ENCODE assay signal across 17 cellular contexts in the genomic region with DNA sequence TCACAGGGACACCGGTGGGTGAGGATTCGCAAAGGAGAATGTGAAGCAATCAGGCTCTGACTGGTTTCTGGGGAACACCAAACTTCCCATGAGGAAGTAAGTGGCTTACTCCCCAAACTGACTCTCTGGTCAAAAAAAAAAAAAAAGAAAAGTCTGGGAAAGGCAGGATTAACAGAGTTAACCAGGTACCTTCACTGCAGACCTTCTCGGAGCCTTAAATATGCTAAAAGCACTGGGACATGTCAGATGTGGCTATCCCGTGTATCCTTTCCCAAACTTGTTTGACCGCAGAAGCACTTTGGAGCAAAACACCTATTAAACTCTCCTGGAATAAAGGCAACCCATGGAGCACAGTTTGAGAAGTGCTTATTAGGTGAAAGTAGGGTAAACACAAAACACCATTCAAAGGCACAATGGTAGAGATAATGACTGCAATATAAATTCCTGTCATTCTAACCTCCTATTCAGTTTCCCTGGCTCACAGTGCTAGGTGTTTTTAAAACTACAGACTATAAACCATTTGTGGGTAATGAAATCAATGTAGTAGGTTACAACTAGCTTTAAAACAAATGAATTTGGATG. TPM values are rescaled to one million over a fixed set of nuclear protein-coding genes. Genes with fewer than 3 reads are reported as not detected.
DNase-seq lines count a peak whose midpoint lies in the region; ATAC-seq, FAIRE-seq and TF ChIP-seq lines count a peak whose summit lies in the region.
"Had no signal": no experiment of that assay in that cellular context is flagged by ENCODE, and none has a peak within 500 bp of the region (broad histone marks: within the 10 kb centered on the region; RNA-seq: fewer than 3 reads in every experiment).

No MANE protein-coding gene starts in this region.

- POLR2A ChIA-PET in HCT116 (lab: Charles Lee) (no interaction called here), H1 (lab: Charles Lee; ENCODE audit: partially characterized antibody) (interaction anchor here (0.9 to 1.3 kb wide), 2 partner anchors 10 to 11 kb away, joined by 3 to 4 read pairs; no protein-coding TSS in a partner anchor)

- peaks cover 27% of the 10 kb centered on the region for H3K27me3 ChIP-seq in BLaER1
- 0 out of 2 replicates have a peak, but pooled peaks cover 5% of the 10 kb centered on the region for H3K27me3 ChIP-seq in HCT116 (ENCODE audit: insufficient read depth, low read length)
- H3K27me3 ChIP-seq in H1 (replicated peaks in 1 of 4; ENCODE audit: control insufficient read depth in 3 of 4, extremely low read depth in 1 of 4, insufficient read depth in 3 of 4, low read length in 3 of 4), result peaks cover 37 to 73% (median 57%) of the 10 kb centered on the region in 4 experiments
- H3K27me3 ChIP-seq in mammary epithelial cell (ENCODE audit: insufficient read depth, low read length), result no peaks in the 10 kb centered on the region
- H3K27me3 ChIP-seq: SJCRH30 had no signal

- 0 out of 2 replicates have a peak, but pooled peaks have one; percentile 5 for ATAC-seq in HCT116
- ATAC-seq in GM18873 (IDR thresholded peaks at IDR 0.05; ENCODE audit: low FRiP score, unreplicated experiment), result no peak
- ATAC-seq: T-helper 17 cell had no signal

- CTCF ChIA-PET in HCT116 (lab: Charles Lee) (interaction anchor here (0.8 to 1.1 kb wide), 2 partner anchors 45 to 279 kb away, joined by 3 to 4 read pairs; no protein-coding TSS in a partner anchor), H1 (lab: Charles Lee; ENCODE audit: partially characterized antibody) (interaction anchor here (0.8 to 5.0 kb wide), 11 partner anchors 10 to 279 kb away, joined by 3 to 39 read pairs (median 6); a partner anchor contains a TSS), mammary epithelial cell (lab: Charles Lee; ENCODE audit: low non-redundant PET) (interaction anchor here (0.6 kb wide), 1 partner anchor 62 kb away, joined by 3 read pairs; no protein-coding TSS in a partner anchor)

- H2BK20ac ChIP-seq in H1 (ENCODE audit: low read length), result no peak overlapping the region

- no peaks in the 10 kb centered on the region for H3K9me3 Mint-ChIP-seq in glutamatergic neuron (ENCODE audit: unreplicated experiment)
- H3K9me3 Mint-ChIP-seq: CD4-positive, alpha-beta T cell had no signal

- BruUV-seq in HCT116 (replicated peaks; lab: Mats Ljungman, UMichigan), result no TSS peak
- BruUV-seq in mammary epithelial cell (replicated peaks; lab: Mats Ljungman, UMichigan), result no TSS peak

- H3K14ac ChIP-seq in H1 (ENCODE audit: insufficient read length), result no peak overlapping the region

- H3K79me2 ChIP-seq in HCT116 (ENCODE audit: insufficient read depth, low read length) (no peaks in the 10 kb centered on the region), H1 (ENCODE audit: control insufficient read depth in 1 of 2, insufficient read depth in 2 of 2, low read length in 2 of 2) (no peaks in the 10 kb centered on the region), mammary epithelial cell (ENCODE audit: insufficient read depth, low read length) (no peaks in the 10 kb centered on the region)

- no peak overlapping the region; the same call in 1 of the 2 replicates for H3K18ac ChIP-seq in H1 (ENCODE audit: extremely low read depth, low read length)

- H3K4me1 ChIP-seq in BLaER1 (peaks cover 17% of the 10 kb centered on the region), HCT116 (ENCODE audit: control insufficient read depth in 1 of 2, insufficient read depth in 2 of 2, low read length in 2 of 2) (peaks cover 0 to 5% of the 10 kb centered on the region in 2 experiments; a peak in 2 of 4 replicates), H1 (replicated peaks in 1 of 4; ENCODE audit: control insufficient read depth in 3 of 4, insufficient read depth in 4 of 4, low read length in 3 of 4) (peaks cover 2 to 13% (median 6%) of the 10 kb centered on the region in 4 experiments), mammary epithelial cell (ENCODE audit: insufficient read depth, low read length) (no peaks in the 10 kb centered on the region)

- DNase-seq in HCT116 (ENCODE audit: low read depth, low spot score) (no peak), NCI-H2227 treated with DMSO at 0.1 percent for 48 hours (lab: John Stamatoyannopoulos, UW) (peak; percentile 32), H1 (ENCODE audit: low read depth in 1 of 2, low spot score in 2 of 2) (no peak), AML-193 (lab: John Stamatoyannopoulos, UW) (no peak), mammary epithelial cell (no peak), glutamatergic neuron (no peak)
- DNase-seq: activated CD4-positive, alpha-beta T cell treated with anti-CD3 and anti-CD28 coated beads, Interleukin-2, amount 50 U/mL, for 4 hours; activated T-cell treated with anti-CD3 and anti-CD28 coated beads for 4 hours; CD4-positive, alpha-beta T cell; central memory CD4-positive, alpha-beta T cell; esophagus squamous epithelium; left ventricle myocardium inferior; SJCRH30; T-helper 17 cell had no signal

- H4K20me1 ChIP-seq in BLaER1 (peaks cover 11% of the 10 kb centered on the region), HCT116 (ENCODE audit: insufficient read depth) (no peaks in the 10 kb centered on the region; the same call in 1 of the 2 replicates), H1 (replicated peaks in 1 of 2; ENCODE audit: control insufficient read depth in 1 of 2, insufficient read depth in 2 of 2, low read length in 2 of 2) (peaks cover 0 to 18% of the 10 kb centered on the region in 2 experiments), mammary epithelial cell (ENCODE audit: insufficient read depth, low read length) (no peaks in the 10 kb centered on the region)

- dilution Hi-C loops in mammary epithelial cell (cut with HindIII; ENCODE audit: low sequenced_read_pairs), result loop anchor here (5.0 kb wide), 1 partner anchor 34 kb away; no protein-coding TSS in a partner anchor

- no peak overlapping the region for H2BK5ac ChIP-seq in H1 (ENCODE audit: low read depth, low read length)

- H3K4me2 ChIP-seq in BLaER1, result peak overlapping the region; percentile 45
- no peak overlapping the region for H3K4me2 ChIP-seq in HCT116 (ENCODE audit: low read length)
- peak overlapping the region in 1 of 2 experiments; percentile 25; a peak in 2 of 4 replicates for H3K4me2 ChIP-seq in H1 (ENCODE audit: insufficient read depth in 1 of 2, low read depth in 2 of 2, low read length in 2 of 2)
- no peak overlapping the region for H3K4me2 ChIP-seq in mammary epithelial cell (ENCODE audit: insufficient read depth, low read depth, low read length)

- H3K4me1 Mint-ChIP-seq in glutamatergic neuron (ENCODE audit: low read depth, unreplicated experiment), result peaks cover 6% of the 10 kb centered on the region

- TF ChIP-seq POLR2A in HCT116 (IDR thresholded peaks at IDR 0.05; ENCODE audit: borderline replicate concordance, extremely low read depth, insufficient read depth, insufficient read length), result no peak
- no peak for TF ChIP-seq POLR2A in H1 (IDR thresholded peaks at IDR 0.05; ENCODE audit: control extremely low read depth in 1 of 2, low read depth in 2 of 2, low read length in 2 of 2)

- H3K4ac ChIP-seq in H1 (replicated peaks; ENCODE audit: insufficient read length, low read depth, low read length), result no peak overlapping the region

- RAD21 ChIA-PET in HCT116 (lab: Charles Lee; ENCODE audit: low non-redundant PET in 1 of 2, low total read pairs in 2 of 2, uncharacterized antibody in 2 of 2, unreplicated experiment in 2 of 2), result no interaction called here

- no peak overlapping the region for H3K23ac ChIP-seq in H1 (ENCODE audit: insufficient read length)

- no peak overlapping the region for H4K8ac ChIP-seq in H1 (ENCODE audit: extremely low read depth, insufficient read depth, low read length)

- no peaks in the 10 kb centered on the region for H3K36me3 Mint-ChIP-seq in glutamatergic neuron (ENCODE audit: unreplicated experiment)

- TF ChIP-seq EP300 in H1 (IDR thresholded peaks at IDR 0.05; ENCODE audit: borderline replicate concordance in 1 of 2, low read depth in 2 of 2, low read length in 2 of 2), result 0 out of 3 replicates have a peak, but pooled peaks of 1 of the 2 experiments have one; percentile 27

- 55% methylated on average over 5 of the region's 5 CpGs; no CpG with 5 or more reads in 1 of the 2 experiments for WGBS in H1 (ENCODE audit: extremely low coverage in 1 of 2, insufficient coverage in 1 of 2, insufficient read length in 1 of 2, insufficient replicate concordance in 2 of 2, low coverage in 1 of 2, low lambda C conversion rate in 2 of 2, missing lambda C conversion rate in 1 of 2), 2 experiments
- 87% methylated on average over 5 of the region's 5 CpGs for WGBS in mammary epithelial cell (ENCODE audit: low coverage, missing lambda C conversion rate)

- H3K27ac ChIP-seq in BLaER1 (no peak overlapping the region), HCT116 (ENCODE audit: low read depth, low read length) (no peak overlapping the region), H1 (ENCODE audit: low read depth, low read length) (no peak overlapping the region), mammary epithelial cell (ENCODE audit: insufficient read depth, low read depth, low read length) (no peak overlapping the region)
- H3K27ac ChIP-seq: esophagus squamous epithelium, left ventricle myocardium inferior, SJCRH30, VCaP had no signal

- no peaks in the 10 kb centered on the region for H3K9me3 ChIP-seq in BLaER1
- no peaks in the 10 kb centered on the region for H3K9me3 ChIP-seq in HCT116 (ENCODE audit: control insufficient read depth in 1 of 2, insufficient read depth in 1 of 2, low read depth in 1 of 2, low read length in 2 of 2)
- no peaks in the 10 kb centered on the region for H3K9me3 ChIP-seq in H1 (ENCODE audit: insufficient read depth in 2 of 2, low read depth in 1 of 2, low read length in 1 of 2)
- H3K9me3 ChIP-seq in mammary epithelial cell (replicated peaks; ENCODE audit: insufficient read depth, low read length), result no peaks in the 10 kb centered on the region
- H3K9me3 ChIP-seq: esophagus squamous epithelium, left ventricle myocardium inferior, SJCRH30 had no signal

- H3K56ac ChIP-seq in H1 (replicated peaks; ENCODE audit: insufficient read length, low read depth, low read length), result no peak overlapping the region

- intact Hi-C loops in HCT116 (cut with micrococcal nuclease), result no loop called here
- intact Hi-C loops in mammary epithelial cell (cut with micrococcal nuclease), result no loop called here

- H2BK12ac ChIP-seq in H1 (ENCODE audit: low read depth, low read length), result peak overlapping the region; percentile 55; the same call in 1 of the 2 replicates

- H2AFZ ChIP-seq in HCT116 (ENCODE audit: low read depth, low read length, poor library complexity, severe bottlenecking) (peak overlapping the region; percentile 11), H1 (ENCODE audit: low read length) (no peak overlapping the region), mammary epithelial cell (ENCODE audit: low read depth, low read length) (no peak overlapping the region)

- H3K27me3 Mint-ChIP-seq in glutamatergic neuron (ENCODE audit: unreplicated experiment), result peaks cover 5% of the 10 kb centered on the region

- H3K36me3 ChIP-seq in BLaER1, result no peaks in the 10 kb centered on the region
- H3K36me3 ChIP-seq in HCT116 (ENCODE audit: control insufficient read depth in 1 of 2, insufficient read depth in 2 of 2, low read length in 2 of 2), result no peaks in the 10 kb centered on the region
- no peaks in the 10 kb centered on the region for H3K36me3 ChIP-seq in H1 (ENCODE audit: control insufficient read depth in 2 of 4, insufficient read depth in 4 of 4, low read length in 3 of 4)
- H3K36me3 ChIP-seq in mammary epithelial cell (ENCODE audit: insufficient read depth, low read length), result no peaks in the 10 kb centered on the region
- H3K36me3 ChIP-seq: esophagus squamous epithelium, left ventricle myocardium inferior, SJCRH30 had no signal

- no peaks in the 10 kb centered on the region for H3K23me2 ChIP-seq in H1 (ENCODE audit: low read depth, low read length)

- H3K27ac Mint-ChIP-seq in glutamatergic neuron (ENCODE audit: unreplicated experiment), result no peak overlapping the region
- H3K27ac Mint-ChIP-seq: CD4-positive, alpha-beta T cell; T-helper 17 cell had no signal

- H2AK5ac ChIP-seq in H1 (ENCODE audit: low read depth, low read length), result no peak overlapping the region; the same call in 1 of the 2 replicates

- peak; percentile 60 for FAIRE-seq in H1 (lab: Jason Lieb, UNC)

- H2BK120ac ChIP-seq in H1 (replicated peaks; ENCODE audit: low read depth, low read length), result no peak overlapping the region

- no peak overlapping the region for H3K4me3 ChIP-seq in BLaER1
- no peak overlapping the region for H3K4me3 ChIP-seq in HCT116 (replicated peaks in 1 of 2; ENCODE audit: low read depth in 1 of 2, low read length in 2 of 2)
- no peak overlapping the region for H3K4me3 ChIP-seq in H1 (ENCODE audit: extremely low read depth in 1 of 4, insufficient read depth in 2 of 4, low read depth in 3 of 4, low read length in 4 of 4)
- no peak overlapping the region for H3K4me3 ChIP-seq in mammary epithelial cell (replicated peaks in 1 of 3; ENCODE audit: insufficient read depth in 1 of 3, low read depth in 2 of 3, low read length in 3 of 3)
- H3K4me3 ChIP-seq: esophagus squamous epithelium, left ventricle myocardium inferior, SJCRH30 had no signal

- no peak overlapping the region; the same call in 1 of the 2 replicates for H2BK15ac ChIP-seq in H1 (ENCODE audit: low read length)

- no peaks in the 10 kb centered on the region for H3K79me1 ChIP-seq in H1 (ENCODE audit: low read depth, low read length)

- H4K5ac ChIP-seq in H1 (ENCODE audit: insufficient read length, low read depth, low read length), result no peak overlapping the region

- no peak overlapping the region for H3K9ac ChIP-seq in BLaER1
- no peak overlapping the region for H3K9ac ChIP-seq in HCT116 (ENCODE audit: low read length)
- H3K9ac ChIP-seq in H1 (replicated peaks in 1 of 4; ENCODE audit: extremely low read depth in 1 of 4, low read depth in 3 of 4, low read length in 3 of 4), result no peak overlapping the region
- no peak overlapping the region for H3K9ac ChIP-seq in mammary epithelial cell (ENCODE audit: insufficient read depth, low read length)

- no peak overlapping the region for H3K4me3 Mint-ChIP-seq in glutamatergic neuron (ENCODE audit: unreplicated experiment)
- H3K4me3 Mint-ChIP-seq: CD4-positive, alpha-beta T cell; T-helper 17 cell had no signal

- TF ChIP-seq RAD21 in HCT116 (IDR thresholded peaks at IDR 0.05; ENCODE audit: low read depth), result no peak
- TF ChIP-seq RAD21 in H1 (IDR thresholded peaks at IDR 0.05 in 1 of 2, conservative IDR thresholded peaks at IDR 0.05 in 1 of 2; ENCODE audit: low read depth in 2 of 2, low read length in 2 of 2), result no peak

- H3K9me2 ChIP-seq in HCT116 (ENCODE audit: insufficient read depth), result no peaks in the 10 kb centered on the region

- no peak overlapping the region for H4K91ac ChIP-seq in H1 (replicated peaks; ENCODE audit: insufficient read length, low read length)

- TF ChIP-seq CTCF in HCT116 (IDR thresholded peaks at IDR 0.05 in 2 of 3, conservative IDR thresholded peaks at IDR 0.05 in 1 of 3; ENCODE audit: borderline replicate concordance in 1 of 3, insufficient read depth in 1 of 3, low read depth in 2 of 3, low read length in 2 of 3) (no peak), H1 (IDR thresholded peaks at IDR 0.05; ENCODE audit: control extremely low read depth in 1 of 3, insufficient read depth in 1 of 3, low read depth in 1 of 3, low read length in 3 of 3) (no peak), mammary epithelial cell (conservative IDR thresholded peaks at IDR 0.05 in 1 of 2, IDR thresholded peaks at IDR 0.05 in 1 of 2; ENCODE audit: extremely low read depth in 1 of 2, insufficient read depth in 1 of 2, low read depth in 1 of 2, low read length in 2 of 2) (no peak), glutamatergic neuron (IDR thresholded peaks at IDR 0.05; ENCODE audit: partially characterized antibody, unreplicated experiment) (no peak)

- in situ Hi-C loops in mammary epithelial cell (cut with MboI; ENCODE audit: low sequenced_read_pairs in 2 of 2), result no loop called here

RNA-seq across cellular contexts. Expression of a gene that starts 44.1 kb away (rescaled TPM):
- total RNA-seq in HCT116 (2021; ENCODE audit: unreplicated experiment), result 57.0 TPM
- polyA plus RNA-seq in HCT116 (2012), result 69.8 and 71.3 TPM in 2 replicates
- total RNA-seq in H1 (2021; fragmentation: NEBNext Ultra II Directional; extraction: Animal tissue kit (Norgen Biotek cat#: 25700)), result 8.8 and 10.3 TPM in 2 replicates
- 3.9 and 5.7 TPM in 2 replicates for polyA plus RNA-seq in H1 (2011; rRNA removed)
- polyA plus RNA-seq in H1 (2011; cell fraction: cytosol; rRNA removed), result 4.8 TPM
- polyA plus RNA-seq in H1 (2011; cell fraction: nucleus; rRNA removed), result 9.1 TPM
- polyA plus RNA-seq in H1 (2012, experiment 1 of 2), result 6.4 to 13.7 TPM (median 11.0 TPM) in 4 replicates
- polyA plus RNA-seq in H1 (2012, experiment 2 of 2), result 1.5 TPM
- polyA plus RNA-seq in H1 (2013, experiment 1 of 2), result 9.0 TPM
- polyA plus RNA-seq in H1 (2013, experiment 2 of 2), result 8.6 TPM
- polyA minus RNA-seq in H1 (2011; rRNA and poly(A)+ RNA removed), result 8.1 and 8.2 TPM in 2 replicates
- polyA minus RNA-seq in H1 (2011; cell fraction: cytosol; rRNA and poly(A)+ RNA removed), result 8.2 TPM
- polyA minus RNA-seq in H1 (2011; cell fraction: nucleus; rRNA and poly(A)+ RNA removed), result 14.6 TPM
- total RNA-seq in mammary epithelial cell, result 10 to 100 TPM; 17.0 to 19.3 TPM
- 10.5 TPM for polyA plus RNA-seq in mammary epithelial cell
- 10.4 TPM for polyA minus RNA-seq in mammary epithelial cell
- 48.1 TPM for total RNA-seq in glutamatergic neuron (ENCODE audit: unreplicated experiment)
